ENCODE assay signal across 13 cellular contexts in genomic region chr4:88661724-88662123, GRCh38. TPM values are rescaled to one million over a fixed set of nuclear protein-coding genes. Genes with fewer than 3 reads are reported as not detected.
DNase-seq lines count a peak whose midpoint lies in the region; ATAC-seq, FAIRE-seq and TF ChIP-seq lines count a peak whose summit lies in the region.
"Had no signal": no experiment of that assay in that cellular context is flagged by ENCODE, and none has a peak within 500 bp of the region (broad histone marks: within the 10 kb centered on the region; RNA-seq: fewer than 3 reads in every experiment).

No MANE protein-coding gene starts in this region.

- peaks cover 6% of the 10 kb centered on the region for H3K36me3 ChIP-seq in adipocyte (ENCODE audit: control insufficient read depth, insufficient read depth, low read length, severe bottlenecking)
- no peaks in the 10 kb centered on the region for H3K36me3 ChIP-seq in uterus
- H3K36me3 ChIP-seq in WERI-Rb-1 = peaks cover 1% of the 10 kb centered on the region; the same call in 1 of the 2 replicates
- peaks cover 0 to 49% of the 10 kb centered on the region in 2 donors for H3K36me3 ChIP-seq in left lung
- H3K36me3 ChIP-seq: MG63 had no signal

- intact Hi-C loops in uterus (cut with DNase I; ENCODE audit: low total_unique reads) (no loop called here), left lung (cut with DNase I) (loop anchor here in 1 of 2 donors (10.0 kb wide), 1 partner anchor 127 kb away; no protein-coding TSS in a partner anchor)

- peak; percentile 68 for FAIRE-seq in H54 (lab: Jason Lieb, UNC)

- DNase-seq in H54 (ENCODE audit: insufficient read length, low spot score) = peak; percentile 5
- peak; percentile 74 for DNase-seq in adipocyte (ENCODE audit: low read depth)
- peak; percentile 77 for DNase-seq in fibroblast of the aortic adventitia (ENCODE audit: low read depth)
- no peak for DNase-seq in uterus
- DNase-seq in WERI-Rb-1 = no peak
- no peak for DNase-seq in left lung
- DNase-seq: activated CD4-positive, alpha-beta T cell treated with anti-CD3 and anti-CD28 coated beads for 1 hour; activated T-cell treated with anti-CD3 and anti-CD28 coated beads, Interleukin-2, amount 50 U/mL, for 4 hours; MG63; NCI-H2107; SW 1271 had no signal

- peak overlapping the region; percentile 25 for H3K9ac ChIP-seq in adipocyte (ENCODE audit: low read length)

- no peak for ATAC-seq in GM18867 (IDR thresholded peaks at IDR 0.05; ENCODE audit: unreplicated experiment)
- ATAC-seq in left lung = no peak
- ATAC-seq: activated T-cell treated with anti-CD3 and anti-CD28 coated beads, Interleukin-2, amount 50 U/mL, for 4 hours had no signal

- H3K27ac ChIP-seq in uterus = peak overlapping the region; percentile 15 to 24
- no peak overlapping the region for H3K27ac ChIP-seq in WERI-Rb-1
- no peak overlapping the region for H3K27ac ChIP-seq in left lung
- H3K27ac ChIP-seq: right atrium auricular region had no signal

- H3K4me1 ChIP-seq in adipocyte (ENCODE audit: control insufficient read depth, insufficient read depth, low read length) (peaks cover 25% of the 10 kb centered on the region), uterus (no peaks in the 10 kb centered on the region), left lung (no peaks in the 10 kb centered on the region)

- H3K9me3 ChIP-seq in adipocyte (ENCODE audit: control insufficient read depth, low read length) (no peaks in the 10 kb centered on the region), uterus (no peaks in the 10 kb centered on the region), WERI-Rb-1 (ENCODE audit: severe bottlenecking) (no peaks in the 10 kb centered on the region), left lung (no peaks in the 10 kb centered on the region)
- H3K9me3 ChIP-seq: MG63, right atrium auricular region had no signal

- TF ChIP-seq POLR2A in H54 (IDR thresholded peaks at IDR 0.05; ENCODE audit: low read depth, low read length) (no peak), uterus (IDR thresholded peaks at IDR 0.05) (no peak)

- no peak overlapping the region for H3K4me3 ChIP-seq in adipocyte (ENCODE audit: low read length)
- no peak overlapping the region for H3K4me3 ChIP-seq in fibroblast of the aortic adventitia (ENCODE audit: low read depth, low read length)
- no peak overlapping the region for H3K4me3 ChIP-seq in uterus
- no peak overlapping the region for H3K4me3 ChIP-seq in WERI-Rb-1 (ENCODE audit: low read depth, low read length)
- H3K4me3 ChIP-seq in left lung = no peak overlapping the region
- H3K4me3 ChIP-seq: MG63, right atrium auricular region had no signal

- H3K27me3 ChIP-seq in adipocyte (replicated peaks; ENCODE audit: control insufficient read depth, insufficient read depth, low read length) (no peaks in the 10 kb centered on the region), uterus (no peaks in the 10 kb centered on the region), WERI-Rb-1 (ENCODE audit: insufficient read depth, low read depth, severe bottlenecking) (no peaks in the 10 kb centered on the region), left lung (no peaks in the 10 kb centered on the region)
- H3K27me3 ChIP-seq: MG63, right atrium auricular region had no signal

- no peak for TF ChIP-seq CTCF in fibroblast of the aortic adventitia (IDR thresholded peaks at IDR 0.05; ENCODE audit: insufficient read depth, low read length)
- TF ChIP-seq CTCF in uterus (IDR thresholded peaks at IDR 0.05) = no peak
- TF ChIP-seq CTCF in WERI-Rb-1 (IDR thresholded peaks at IDR 0.05; ENCODE audit: low read depth, low read length) = no peak
- TF ChIP-seq CTCF in left lung (IDR thresholded peaks at IDR 0.05) = no peak

RNA-seq across cellular contexts. Expression of gene NAP1L5, which starts 35.9 kb away (rescaled TPM):
- total RNA-seq in fibroblast of the aortic adventitia (ENCODE audit: low replicate concordance) (6.0 and 11.3 TPM in 2 replicates), uterus (10 to 100 TPM in 2 of 4 donors, 1 to 10 TPM in 2; 3.8 to 15.6 (median 10.4) TPM), left lung (1 to 10 TPM; 3.2 to 4.7 TPM)

Comparison
In these comparisons a context has a peak if more than half of its experiments do, and no peak if none do; other contexts are left out.
1. DNase-seq: peak in H54 (single experiment), adipocyte (single experiment) and fibroblast of the aortic adventitia (single experiment); none in uterus (0 of 2), WERI-Rb-1 (single experiment) and left lung (0 of 2).
2. H3K27ac ChIP-seq: peak in uterus (2 of 2); none in WERI-Rb-1 (single experiment) and left lung (0 of 2).